Comparison of ENCODE assay signal across 17 cellular contexts in the genomic region with DNA sequence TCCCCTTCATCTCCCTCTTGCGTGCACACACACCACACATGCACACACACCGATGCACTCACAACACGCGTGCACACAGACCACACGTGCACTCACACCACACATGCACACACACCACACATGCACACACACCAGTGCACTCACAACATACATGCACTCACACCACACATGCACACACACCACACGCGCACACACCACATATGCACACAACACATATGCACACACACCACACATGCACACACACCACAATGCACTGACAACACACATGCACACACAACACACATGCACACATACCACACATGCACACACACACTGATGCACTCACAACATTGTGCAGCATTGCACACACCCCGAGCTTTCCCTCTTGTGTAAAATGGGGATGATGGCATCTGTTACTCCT.
"Had no signal": no experiment of that assay in that cellular context is flagged by ENCODE, and none has a peak within 500 bp of the region (broad histone marks: within the 10 kb centered on the region; RNA-seq: fewer than 3 reads in every experiment).

No MANE protein-coding gene starts in this region.

- H3K27ac ChIP-seq: ascending aorta, coronary artery, epithelial cell of prostate, gastroesophageal sphincter, prostate gland had no signal

- H3K27ac Mint-ChIP-seq: activated B cell treated with CpG ODN at 0.5 μM for 24 hours; activated naive CD4-positive, alpha-beta T cell treated with anti-CD3 and anti-CD28 coated beads, Interleukin-2, amount 50 U/mL, for 72 hours; T-helper 1 cell treated with Interleukin-12 subunit alpha and Interleukin-12 subunit beta and Interleukin-4 antibody, amounts not matched to agents 30 μg/mL and 1 μg/mL, for 36 hours had no signal

- H3K27me3 Mint-ChIP-seq: activated B cell treated with CpG ODN at 0.5 μM for 24 hours; naive thymus-derived CD8-positive, alpha-beta T cell had no signal

- H3K4me1 Mint-ChIP-seq: activated B cell treated with CpG ODN at 0.5 μM for 24 hours had no signal

- H3K4me3 Mint-ChIP-seq: activated B cell treated with CpG ODN at 0.5 μM for 24 hours; T-helper 1 cell treated with Interleukin-12 subunit alpha and Interleukin-12 subunit beta and Interleukin-4 antibody, amounts not matched to agents 30 μg/mL and 1 μg/mL, for 36 hours had no signal

- H3K4me3 ChIP-seq: ascending aorta, coronary artery, gastroesophageal sphincter, heart left ventricle, prostate gland had no signal

- DNase-seq: activated B cell treated with CpG ODN at 0.5 μM for 24 hours; activated CD4-positive, alpha-beta T cell treated with anti-CD3 and anti-CD28 coated beads for 4 hours; activated CD4-positive, alpha-beta T cell treated with anti-CD3 and anti-CD28 coated beads, Interleukin-2, amount 50 U/mL, for 48 hours; activated T-cell treated with anti-CD3 and anti-CD28 coated beads for 4 hours; naive thymus-derived CD8-positive, alpha-beta T cell; stimulated activated CD4-positive, alpha-beta T cell treated with anti-CD3 and anti-CD28 coated beads, Interleukin-12 subunit alpha, Interleukin-12 subunit beta, amount 100 ng/mL, for 4 hours; stimulated activated CD4-positive, alpha-beta T cell treated with anti-CD3 and anti-CD28 coated beads, Interleukin-4, amount 100 ng/mL, for 4 hours; stimulated activated naive CD8-positive, alpha-beta T cell treated with anti-CD3 and anti-CD28 coated beads, Interleukin-15, Interleukin-2, amounts not matched to agents 100 U/mL and 50 U/mL, for 24 hours; T1000 had no signal

- H3K4me1 ChIP-seq: ascending aorta, prostate gland had no signal

- ATAC-seq: activated naive CD4-positive, alpha-beta T cell treated with anti-CD3 and anti-CD28 coated beads, Interleukin-2, amount 50 U/mL, for 72 hours; gastroesophageal sphincter; naive thymus-derived CD8-positive, alpha-beta T cell; stimulated activated naive CD8-positive, alpha-beta T cell treated with anti-CD3 and anti-CD28 coated beads, Interleukin-15, Interleukin-2, amounts not matched to agents 100 U/mL and 50 U/mL, for 24 hours had no signal

- H3K9me3 ChIP-seq: ascending aorta, gastroesophageal sphincter, heart left ventricle, prostate gland had no signal

- H3K27me3 ChIP-seq: ascending aorta, gastroesophageal sphincter, heart left ventricle had no signal

- H3K9me3 Mint-ChIP-seq: activated B cell treated with CpG ODN at 0.5 μM for 24 hours; activated naive CD4-positive, alpha-beta T cell treated with anti-CD3 and anti-CD28 coated beads, Interleukin-2, amount 50 U/mL, for 72 hours; naive thymus-derived CD8-positive, alpha-beta T cell; T-helper 1 cell treated with Interleukin-12 subunit alpha and Interleukin-12 subunit beta and Interleukin-4 antibody, amounts not matched to agents 30 μg/mL and 1 μg/mL, for 36 hours had no signal
